Comparison of ENCODE assay signal across 8 cellular contexts in the genomic region with DNA sequence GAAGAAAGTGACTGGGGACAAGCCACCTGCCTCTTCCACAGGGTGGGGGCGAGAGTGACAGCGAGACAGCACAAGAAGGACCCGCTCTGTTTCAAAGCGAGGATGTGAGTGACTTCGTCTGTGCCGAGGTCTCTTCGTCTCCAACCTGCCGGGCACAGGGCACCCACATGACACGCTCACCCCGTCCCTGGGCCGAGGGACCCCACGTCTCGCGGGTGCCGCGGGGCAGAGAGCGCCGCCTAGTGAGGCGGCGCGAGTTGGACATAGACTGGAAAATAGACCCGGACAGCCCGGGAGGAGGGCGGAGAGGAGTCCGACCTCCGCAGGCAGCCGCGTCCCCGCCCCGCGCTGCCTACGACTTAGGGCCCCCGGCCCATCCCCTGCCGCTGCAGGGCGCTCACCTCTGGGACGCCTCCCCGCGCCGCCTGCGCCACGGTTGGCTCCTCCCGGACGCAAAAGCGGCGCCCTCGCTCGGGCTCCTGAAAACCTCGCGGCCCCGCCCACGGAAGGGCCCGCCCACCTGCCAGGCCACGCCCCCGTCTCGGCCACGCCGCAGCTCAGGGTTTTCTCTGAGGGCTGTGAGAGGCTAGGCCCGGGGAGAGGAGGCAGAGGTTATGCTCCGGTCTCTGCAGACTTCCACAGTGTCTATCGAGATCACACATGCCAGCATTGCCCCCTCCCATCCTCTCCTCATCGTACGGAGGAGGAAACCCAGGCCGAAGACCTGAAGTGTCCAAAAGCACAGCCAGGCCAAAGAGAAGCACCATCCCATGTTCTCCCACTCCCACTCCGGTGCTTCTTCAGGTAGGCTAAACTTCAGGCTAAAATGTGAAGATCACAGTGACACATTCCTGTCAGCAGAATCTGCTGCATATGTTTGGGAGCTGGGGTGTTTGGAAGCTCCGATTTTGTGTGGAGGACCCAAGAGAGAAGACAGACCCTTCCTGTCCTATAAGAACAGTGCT.
DNase-seq lines count a peak whose midpoint lies in the region; ATAC-seq lines count a peak whose summit lies in the region.

A gene with protein sequence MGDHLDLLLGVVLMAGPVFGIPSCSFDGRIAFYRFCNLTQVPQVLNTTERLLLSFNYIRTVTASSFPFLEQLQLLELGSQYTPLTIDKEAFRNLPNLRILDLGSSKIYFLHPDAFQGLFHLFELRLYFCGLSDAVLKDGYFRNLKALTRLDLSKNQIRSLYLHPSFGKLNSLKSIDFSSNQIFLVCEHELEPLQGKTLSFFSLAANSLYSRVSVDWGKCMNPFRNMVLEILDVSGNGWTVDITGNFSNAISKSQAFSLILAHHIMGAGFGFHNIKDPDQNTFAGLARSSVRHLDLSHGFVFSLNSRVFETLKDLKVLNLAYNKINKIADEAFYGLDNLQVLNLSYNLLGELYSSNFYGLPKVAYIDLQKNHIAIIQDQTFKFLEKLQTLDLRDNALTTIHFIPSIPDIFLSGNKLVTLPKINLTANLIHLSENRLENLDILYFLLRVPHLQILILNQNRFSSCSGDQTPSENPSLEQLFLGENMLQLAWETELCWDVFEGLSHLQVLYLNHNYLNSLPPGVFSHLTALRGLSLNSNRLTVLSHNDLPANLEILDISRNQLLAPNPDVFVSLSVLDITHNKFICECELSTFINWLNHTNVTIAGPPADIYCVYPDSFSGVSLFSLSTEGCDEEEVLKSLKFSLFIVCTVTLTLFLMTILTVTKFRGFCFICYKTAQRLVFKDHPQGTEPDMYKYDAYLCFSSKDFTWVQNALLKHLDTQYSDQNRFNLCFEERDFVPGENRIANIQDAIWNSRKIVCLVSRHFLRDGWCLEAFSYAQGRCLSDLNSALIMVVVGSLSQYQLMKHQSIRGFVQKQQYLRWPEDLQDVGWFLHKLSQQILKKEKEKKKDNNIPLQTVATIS (minus strand): TSS at position 454 of the 965 bp plus-strand sequence. CDS start 30,217 bp downstream, outside the sequence.

- ATAC-seq in GM18858 (IDR thresholded peaks at IDR 0.05; ENCODE audit: unreplicated experiment): peak; percentile 83
- ATAC-seq in HG03097 (IDR thresholded peaks at IDR 0.05; ENCODE audit: low FRiP score, unreplicated experiment): peak; percentile 90

- in situ Hi-C loops in ACHN (cut with HindIII; ENCODE audit: low pct_ligation_motif_present, low pct_unique_long_range_greater_than_20kb, low sequenced_read_pairs): no loop called here

- DNase-seq in ACHN (peak; percentile 82), NCI-H2171 (lab: John Stamatoyannopoulos, UW) (peak; percentile 76), kidney tubule cell (ENCODE audit: low spot score) (peak; percentile 73)
- DNase-seq in activated CD4-positive, CD25-positive, alpha-beta regulatory T cell treated with anti-CD3 and anti-CD28 coated beads, Interleukin-2, amount 50 U/mL, for 16 hours (ENCODE audit: low read depth, low spot score): peak; percentile 66
- DNase-seq in central memory CD4-positive, alpha-beta T cell: peak; percentile 79
- DNase-seq in stimulated activated CD4-positive, alpha-beta T cell treated with anti-CD3 and anti-CD28 coated beads, Interleukin-1b, Interleukin-23, amount 100 ng/mL, for 24 hours (ENCODE audit: low read depth in 4 of 4, low spot score in 1 of 4): peak; percentile 70 to 85 (median 82)

Comparison
In these comparisons a context has a peak if more than half of its experiments do, and no peak if none do; other contexts are left out.
1. Peak in every context shown above with its lines: DNase-seq and ATAC-seq.